Comparison of ENCODE assay signal across 14 cellular contexts in the genomic region with DNA sequence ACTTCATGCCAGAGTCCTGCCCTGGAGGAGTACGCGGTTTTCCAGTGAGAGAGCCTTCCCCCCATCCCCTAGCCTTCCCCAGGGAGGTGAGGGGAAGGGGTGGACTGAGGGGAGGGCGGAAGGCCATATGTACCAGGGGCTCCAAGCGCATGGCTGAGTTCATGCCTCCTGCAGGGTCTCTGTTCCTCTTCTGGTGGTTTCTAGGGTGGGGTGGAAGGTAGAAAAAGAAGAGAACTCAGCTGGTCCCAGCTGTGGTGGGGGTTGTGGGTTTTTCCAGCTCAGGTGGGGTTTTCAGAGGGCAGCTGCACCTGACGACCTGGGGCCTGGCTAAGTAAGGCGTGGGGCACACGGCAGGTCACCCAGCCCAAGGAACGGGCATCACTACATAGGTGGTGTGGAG. TPM values are rescaled to one million over a fixed set of nuclear protein-coding genes. Genes with fewer than 3 reads are reported as not detected.
DNase-seq lines count a peak whose midpoint lies in the region; ATAC-seq and TF ChIP-seq lines count a peak whose summit lies in the region.
"Had no signal": no experiment of that assay in that cellular context is flagged by ENCODE, and none has a peak within 500 bp of the region (broad histone marks: within the 10 kb centered on the region; RNA-seq: fewer than 3 reads in every experiment).

No MANE protein-coding gene starts in this region.

- ATAC-seq in HG02571 (IDR thresholded peaks at IDR 0.05; ENCODE audit: unreplicated experiment), result peak; percentile 43
- no peak for ATAC-seq in psoas muscle
- ATAC-seq: activated naive CD4-positive, alpha-beta T cell treated with anti-CD3 and anti-CD28 coated beads, Interleukin-2, amount 50 U/mL, for 72 hours; sciatic nerve had no signal

- no peak for TF ChIP-seq CTCF in transverse colon (IDR thresholded peaks at IDR 0.05)
- no peak for TF ChIP-seq CTCF in psoas muscle (IDR thresholded peaks at IDR 0.05)

- H3K27ac ChIP-seq in KOPT-K1 (ENCODE audit: low read depth, low read length, poor library complexity, severe bottlenecking), result peak overlapping the region; percentile 22
- H3K27ac ChIP-seq in transverse colon, result no peak overlapping the region
- H3K27ac ChIP-seq in psoas muscle, result no peak overlapping the region
- H3K27ac ChIP-seq: HL-60 had no signal

- peak; percentile 62 for DNase-seq in GM19238 (ENCODE audit: insufficient read length, low spot score)
- DNase-seq in transverse colon, result peak; percentile 60
- DNase-seq in COLO668 (lab: John Stamatoyannopoulos, UW; ENCODE audit: unreplicated experiment), result no peak
- no peak for DNase-seq in NCI-H345 treated with DMSO at 0.1 percent for 48 hours (lab: John Stamatoyannopoulos, UW; ENCODE audit: unreplicated experiment)
- no peak for DNase-seq in psoas muscle
- DNase-seq: caudate nucleus; CD4-positive, alpha-beta memory T cell; HCEC 1CT; NCI-H2081 had no signal

- H3K4me3 ChIP-seq in transverse colon (no peak overlapping the region), psoas muscle (no peak overlapping the region)

- intact Hi-C loops in transverse colon (cut with DNase I; ENCODE audit: low total_unique reads), result no loop called here
- intact Hi-C loops in psoas muscle (cut with DNase I), result no loop called here

- no peaks in the 10 kb centered on the region for H3K9me3 ChIP-seq in KOPT-K1 (ENCODE audit: insufficient read depth, low read length, poor library complexity, severe bottlenecking)
- no peaks in the 10 kb centered on the region for H3K9me3 ChIP-seq in transverse colon
- no peaks in the 10 kb centered on the region for H3K9me3 ChIP-seq in psoas muscle

- H3K27me3 ChIP-seq in transverse colon (no peaks in the 10 kb centered on the region), psoas muscle (ENCODE audit: insufficient read depth in 3 of 3, low read length in 2 of 3) (no peaks in the 10 kb centered on the region)

- H3K4me1 ChIP-seq in transverse colon, result no peaks in the 10 kb centered on the region
- H3K4me1 ChIP-seq in psoas muscle, result no peaks in the 10 kb centered on the region

- TF ChIP-seq POLR2A in transverse colon (IDR thresholded peaks at IDR 0.05), result no peak

- no peaks in the 10 kb centered on the region for H3K36me3 ChIP-seq in KOPT-K1 (ENCODE audit: insufficient read depth, low read length)
- H3K36me3 ChIP-seq in transverse colon, result no peaks in the 10 kb centered on the region
- H3K36me3 ChIP-seq in psoas muscle (ENCODE audit: insufficient read depth in 1 of 2, low read depth in 1 of 2), result no peaks in the 10 kb centered on the region

- WGBS in transverse colon (ENCODE audit: low coverage in 1 of 2), 2 donors, result 75% methylated on average over 8 of the region's 8 CpGs; no CpG with 5 or more reads in 1 of the 2 donors
- WGBS in psoas muscle, 3 donors, result 88 to 91% (median 90%) methylated on average over 6 to 8 of the region's 8 CpGs

- TF ChIP-seq EP300 in transverse colon (IDR thresholded peaks at IDR 0.05; ENCODE audit: low read depth), result no peak

- in situ Hi-C loops in transverse colon (cut with MboI; ENCODE audit: low pct_ligation_motif_present in 1 of 4, low pct_unique_long_range_greater_than_20kb in 1 of 4, low sequenced_read_pairs in 3 of 4), result loop anchor here (10.0 to 25.0 kb wide), 3 partner anchors 371 to 553 kb away; no protein-coding TSS in a partner anchor

RNA-seq across cellular contexts. Expression of a gene that starts 10.7 kb away (rescaled TPM):
- 10 to 100 TPM; 24.0 to 43.0 (median 31.8) TPM for total RNA-seq in transverse colon
- total RNA-seq in psoas muscle, result 10 to 100 TPM; 28.0 to 45.4 (median 33.9) TPM
- polyA plus RNA-seq in psoas muscle, result 10 to 100 TPM in 2 of 3 donors, 1 to 10 TPM in 1; 8.6 to 22.0 (median 10.8) TPM

Comparison
In these comparisons a context has a peak if more than half of its experiments do, and no peak if none do; other contexts are left out.
1. DNase-seq: peak in GM19238 (single experiment) and transverse colon (single experiment); none in COLO668 (single experiment), NCI-H345 treated with DMSO at 0.1 percent for 48 hours (single experiment) and psoas muscle (0 of 2).